ENCODE assay signal across 8 cellular contexts in genomic region chr17:35795871-35796265, GRCh38. TPM values are rescaled to one million over a fixed set of nuclear protein-coding genes. Genes with fewer than 3 reads are reported as not detected.
DNase-seq lines count a peak whose midpoint lies in the region; ATAC-seq, FAIRE-seq and TF ChIP-seq lines count a peak whose summit lies in the region.
"Had no signal": no experiment of that assay in that cellular context is flagged by ENCODE, and none has a peak within 500 bp of the region (broad histone marks: within the 10 kb centered on the region; RNA-seq: fewer than 3 reads in every experiment).

No MANE protein-coding gene starts in this region.

- no peak overlapping the region for H3K9ac ChIP-seq in iPS-18a (ENCODE audit: low read length)

- H3K4me3 ChIP-seq in HFF-Myc (replicated peaks; ENCODE audit: low read depth, low read length) (peak overlapping the region; percentile 46), iPS-18a (ENCODE audit: low read length) (peak overlapping the region; percentile 54), spleen (peak overlapping the region; percentile 51 to 83 (median 60))

- TF ChIP-seq POLR2A in spleen (IDR thresholded peaks at IDR 0.05), result no peak
- TF ChIP-seq POLR2A in GM12892 (IDR thresholded peaks at IDR 0.05; ENCODE audit: low read depth, low read length), result no peak

- WGBS in spleen, 5 donors, result 31 to 41% (median 35%) methylated on average over 8 of the region's 8 CpGs

- intact Hi-C loops in activated T-helper 1 cell treated with anti-CD3 and anti-CD28 coated beads, Interleukin-12 subunit alpha, Interleukin-12 subunit beta, Interleukin-2, Interleukin-4 antibody, amounts not matched to agents 30 ng/mL and 10 ng/mL and 1 ng/mL, durations not matched to agents 14 hours and 24 hours and 36 hours (cut with micrococcal nuclease), result no loop called here
- intact Hi-C loops in spleen (cut with DNase I; ENCODE audit: low total_unique reads), result no loop called here

- peak overlapping the region; percentile 71 for H3K4me3 Mint-ChIP-seq in activated T-helper 1 cell treated with anti-CD3 and anti-CD28 coated beads, Interleukin-12 subunit alpha, Interleukin-12 subunit beta, Interleukin-2, Interleukin-4 antibody, amounts not matched to agents 30 ng/mL and 10 ng/mL and 1 ng/mL, durations not matched to agents 14 hours and 24 hours and 36 hours

- no peak for FAIRE-seq in GM12892 (lab: Jason Lieb, UNC)

- DNase-seq in HFF-Myc (ENCODE audit: extremely low read depth, low read depth) (no peak), spleen (no peak), NCI-H2029 (lab: John Stamatoyannopoulos, UW) (no peak), GM12892 (ENCODE audit: insufficient read length) (no peak)
- DNase-seq in activated T-helper 1 cell treated with anti-CD3 and anti-CD28 coated beads, Interleukin-12 subunit alpha, Interleukin-12 subunit beta, Interleukin-2, Interleukin-4 antibody, amounts not matched to agents 30 ng/mL and 10 ng/mL and 1 ng/mL, durations not matched to agents 14 hours and 24 hours and 36 hours (ENCODE audit: low spot score), result no peak
- DNase-seq: mesendoderm had no signal

- no peaks in the 10 kb centered on the region for H3K36me3 ChIP-seq in iPS-18a (ENCODE audit: control insufficient read depth, low read depth, low read length)
- no peaks in the 10 kb centered on the region for H3K36me3 ChIP-seq in spleen

- no peak overlapping the region for H3K27ac Mint-ChIP-seq in activated T-helper 1 cell treated with anti-CD3 and anti-CD28 coated beads, Interleukin-12 subunit alpha, Interleukin-12 subunit beta, Interleukin-2, Interleukin-4 antibody, amounts not matched to agents 30 ng/mL and 10 ng/mL and 1 ng/mL, durations not matched to agents 14 hours and 24 hours and 36 hours

- H3K27me3 ChIP-seq in iPS-18a (ENCODE audit: control insufficient read depth, insufficient read depth, low read length) (peaks cover 75% of the 10 kb centered on the region), spleen (replicated peaks in 1 of 7) (peaks cover 0 to 67% (median 27%) of the 10 kb centered on the region in 7 donors)

- H3K9me3 ChIP-seq in iPS-18a (ENCODE audit: control insufficient read depth, low read depth, low read length), result no peaks in the 10 kb centered on the region
- H3K9me3 ChIP-seq in spleen, result no peaks in the 10 kb centered on the region

- TF ChIP-seq CTCF in HFF-Myc (IDR thresholded peaks at IDR 0.05; ENCODE audit: low read depth, low read length, missing control alignments) (no peak), spleen (IDR thresholded peaks at IDR 0.05 in 8 of 11, conservative IDR thresholded peaks at IDR 0.05 in 3 of 11) (no peak)

- H3K4me1 ChIP-seq in iPS-18a (ENCODE audit: control insufficient read depth, low read depth, low read length), result no peaks in the 10 kb centered on the region
- peaks cover 16 to 39% (median 33%) of the 10 kb centered on the region in 6 donors for H3K4me1 ChIP-seq in spleen

- H3K36me3 Mint-ChIP-seq in activated T-helper 1 cell treated with anti-CD3 and anti-CD28 coated beads, Interleukin-12 subunit alpha, Interleukin-12 subunit beta, Interleukin-2, Interleukin-4 antibody, amounts not matched to agents 30 ng/mL and 10 ng/mL and 1 ng/mL, durations not matched to agents 14 hours and 24 hours and 36 hours (ENCODE audit: low read depth), result no peaks in the 10 kb centered on the region

- H3K27me3 Mint-ChIP-seq in activated T-helper 1 cell treated with anti-CD3 and anti-CD28 coated beads, Interleukin-12 subunit alpha, Interleukin-12 subunit beta, Interleukin-2, Interleukin-4 antibody, amounts not matched to agents 30 ng/mL and 10 ng/mL and 1 ng/mL, durations not matched to agents 14 hours and 24 hours and 36 hours (ENCODE audit: insufficient read depth), result peaks cover 63% of the 10 kb centered on the region

- peaks cover 8% of the 10 kb centered on the region for H3K4me1 Mint-ChIP-seq in activated T-helper 1 cell treated with anti-CD3 and anti-CD28 coated beads, Interleukin-12 subunit alpha, Interleukin-12 subunit beta, Interleukin-2, Interleukin-4 antibody, amounts not matched to agents 30 ng/mL and 10 ng/mL and 1 ng/mL, durations not matched to agents 14 hours and 24 hours and 36 hours (ENCODE audit: low read depth)

- H3K27ac ChIP-seq in iPS-18a (ENCODE audit: low read length) (no peak overlapping the region), spleen (peak overlapping the region in 2 of 8 donors; percentile 23 to 28)

- ATAC-seq in HG02885 (IDR thresholded peaks at IDR 0.05; ENCODE audit: poor library complexity, unreplicated experiment), result no peak

- no peaks in the 10 kb centered on the region for H3K9me3 Mint-ChIP-seq in activated T-helper 1 cell treated with anti-CD3 and anti-CD28 coated beads, Interleukin-12 subunit alpha, Interleukin-12 subunit beta, Interleukin-2, Interleukin-4 antibody, amounts not matched to agents 30 ng/mL and 10 ng/mL and 1 ng/mL, durations not matched to agents 14 hours and 24 hours and 36 hours

RNA-seq across cellular contexts. Expression of gene MMP28, which starts 0.4 kb away (rescaled TPM):
- not detected in 2 replicates for total RNA-seq in activated T-helper 1 cell treated with anti-CD3 and anti-CD28 coated beads, Interleukin-12 subunit alpha, Interleukin-12 subunit beta, Interleukin-2, Interleukin-4 antibody, amounts not matched to agents 30 ng/mL and 10 ng/mL and 1 ng/mL, durations not matched to agents 14 hours and 24 hours and 36 hours
- 1 to 10 TPM; 1.5 to 5.9 (median 3.1) TPM for total RNA-seq in spleen
- polyA plus RNA-seq in spleen, result 1 to 10 TPM; 1.1 to 3.5 (median 1.7) TPM
- polyA plus RNA-seq in GM12892 (2012; ENCODE audit: missing spikeins), result not detected

RNA-seq across cellular contexts. Expression of gene TAF15, which starts 13.4 kb away (rescaled TPM):
- total RNA-seq in activated T-helper 1 cell treated with anti-CD3 and anti-CD28 coated beads, Interleukin-12 subunit alpha, Interleukin-12 subunit beta, Interleukin-2, Interleukin-4 antibody, amounts not matched to agents 30 ng/mL and 10 ng/mL and 1 ng/mL, durations not matched to agents 14 hours and 24 hours and 36 hours, result 311 and 322 TPM in 2 replicates
- total RNA-seq in spleen, result 100 to 1,000 TPM in 5 of 7 donors, 10 to 100 TPM in 2; 78.7 to 184 (median 146) TPM
- 100 to 1,000 TPM in 1 of 3 donors, 10 to 100 TPM in 2; 55.9 to 113 (median 84.7) TPM for polyA plus RNA-seq in spleen
- polyA plus RNA-seq in GM12892 (2012; ENCODE audit: missing spikeins), result 133 TPM

RNA-seq across cellular contexts. Expression of gene C17orf50, which starts 35.2 kb away (rescaled TPM):
- not detected in 2 replicates for total RNA-seq in activated T-helper 1 cell treated with anti-CD3 and anti-CD28 coated beads, Interleukin-12 subunit alpha, Interleukin-12 subunit beta, Interleukin-2, Interleukin-4 antibody, amounts not matched to agents 30 ng/mL and 10 ng/mL and 1 ng/mL, durations not matched to agents 14 hours and 24 hours and 36 hours
- not detected for total RNA-seq in spleen
- polyA plus RNA-seq in spleen, result under 1 TPM in 2 of 3 donors, not detected in 1; 0.15 to 0.42 TPM
- not detected for polyA plus RNA-seq in GM12892 (2012; ENCODE audit: missing spikeins)

RNA-seq across cellular contexts. Expression of gene GAS2L2, which starts 42.8 kb away (rescaled TPM):
- 0.08 TPM in 1 of 2 replicates, not detected in the other for total RNA-seq in activated T-helper 1 cell treated with anti-CD3 and anti-CD28 coated beads, Interleukin-12 subunit alpha, Interleukin-12 subunit beta, Interleukin-2, Interleukin-4 antibody, amounts not matched to agents 30 ng/mL and 10 ng/mL and 1 ng/mL, durations not matched to agents 14 hours and 24 hours and 36 hours
- not detected for total RNA-seq in spleen
- polyA plus RNA-seq in spleen, result under 1 TPM; 0.02 to 0.03 (median 0.02) TPM
- polyA plus RNA-seq in GM12892 (2012; ENCODE audit: missing spikeins), result not detected
